Comparison of ENCODE assay signal across 28 cellular contexts in the genomic region with DNA sequence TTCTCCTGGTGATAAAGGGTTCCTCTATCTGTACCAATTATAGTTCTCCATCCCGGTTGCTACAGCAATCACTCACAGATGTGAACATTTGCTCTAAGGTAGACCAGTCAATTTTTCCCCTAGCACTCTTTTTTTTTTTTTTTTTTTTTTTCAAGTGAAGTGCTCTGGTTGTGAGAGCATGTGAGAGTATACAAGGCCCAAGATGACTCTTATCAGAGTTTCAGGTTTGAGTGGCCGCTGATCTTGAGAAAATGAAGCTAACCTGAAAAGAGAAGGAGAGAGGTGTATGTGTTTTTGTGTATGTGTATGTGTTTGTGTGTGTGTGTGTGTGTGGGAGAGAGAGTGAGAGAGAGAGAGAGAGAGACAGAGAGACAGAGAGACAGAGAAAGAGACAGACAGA. TPM values are rescaled to one million over a fixed set of nuclear protein-coding genes. Genes with fewer than 3 reads are reported as not detected.
DNase-seq lines count a peak whose midpoint lies in the region; ATAC-seq, FAIRE-seq and TF ChIP-seq lines count a peak whose summit lies in the region.
"Had no signal": no experiment of that assay in that cellular context is flagged by ENCODE, and none has a peak within 500 bp of the region (broad histone marks: within the 10 kb centered on the region; RNA-seq: fewer than 3 reads in every experiment).

No MANE protein-coding gene starts in this region.

- H4K8ac ChIP-seq in H9 (replicated peaks; ENCODE audit: insufficient read length, low read depth, low read length) = no peak overlapping the region

- no peak overlapping the region for H2AFZ ChIP-seq in H9 (ENCODE audit: low read length)
- H2AFZ ChIP-seq: PC-9 had no signal

- no peak overlapping the region for H3K23ac ChIP-seq in H9 (ENCODE audit: insufficient read length, low read depth, low read length)

- no peak overlapping the region for H3K4me3 Mint-ChIP-seq in H9
- H3K4me3 Mint-ChIP-seq in stimulated activated memory B cell treated with anti-CD40 and anti-IgM and Interleukin-4, amounts not matched to agents 10 μg/mL and 1 μg/mL and 100 μg/mL, for 72 hours = no peak overlapping the region
- H3K4me3 Mint-ChIP-seq: CD4-positive, alpha-beta memory T cell had no signal

- H3K27ac Mint-ChIP-seq in H9 = peak overlapping the region in 2 of 3 experiments; percentile 13 to 31; a peak in 3 of 7 replicates
- no peak overlapping the region for H3K27ac Mint-ChIP-seq in stimulated activated memory B cell treated with anti-CD40 and anti-IgM and Interleukin-4, amounts not matched to agents 10 μg/mL and 1 μg/mL and 100 μg/mL, for 72 hours
- H3K27ac Mint-ChIP-seq: CD4-positive, alpha-beta memory T cell had no signal

- no peak overlapping the region for H4K91ac ChIP-seq in H9 (ENCODE audit: insufficient read length, low read depth, low read length)

- H2BK120ac ChIP-seq in H9 (ENCODE audit: low read depth, low read length, poor library complexity, severe bottlenecking) = no peak overlapping the region

- no peak overlapping the region for H3K9ac ChIP-seq in H9 (ENCODE audit: extremely low read depth, insufficient read length, low read length)

- H4K5ac ChIP-seq in H9 (ENCODE audit: insufficient read length, low read depth, low read length) = no peak overlapping the region

- no peak overlapping the region for H3K56ac ChIP-seq in H9 (ENCODE audit: insufficient read length, low read depth, low read length)

- ATAC-seq in GM18870 (IDR thresholded peaks at IDR 0.05; ENCODE audit: unreplicated experiment) (peak; percentile 52), left lung (peak; percentile 62)
- no peak for ATAC-seq in stimulated activated memory B cell treated with anti-CD40 and anti-IgM and Interleukin-4, amounts not matched to agents 10 μg/mL and 1 μg/mL and 100 μg/mL, for 72 hours
- ATAC-seq: Right ventricle myocardium inferior had no signal

- peaks cover 3 to 5% of the 10 kb centered on the region in 2 experiments; a peak in 3 of 4 replicates for H3K4me1 Mint-ChIP-seq in H9
- no peaks in the 10 kb centered on the region for H3K4me1 Mint-ChIP-seq in stimulated activated memory B cell treated with anti-CD40 and anti-IgM and Interleukin-4, amounts not matched to agents 10 μg/mL and 1 μg/mL and 100 μg/mL, for 72 hours
- H3K4me1 Mint-ChIP-seq: CD4-positive, alpha-beta memory T cell had no signal

- H3K4me3 ChIP-seq in left lung (no peak overlapping the region), small intestine (ENCODE audit: low read depth in 1 of 2, low read length in 2 of 2) (no peak overlapping the region)
- H3K4me3 ChIP-seq: PC-9, SJSA1 had no signal

- DNase-seq in H9 = no peak
- DNase-seq in left lung = no peak
- DNase-seq in small intestine = no peak
- DNase-seq in activated gamma-delta T cell (lab: John Stamatoyannopoulos, UW) = no peak
- DNase-seq in SHP77 treated with DMSO at 0.1 percent for 48 hours (lab: John Stamatoyannopoulos, UW) = no peak
- DNase-seq: C1 segment of cervical spinal cord; CD4-positive, alpha-beta memory T cell; COR-L47; Kasumi-1; NCI-H1092 treated with DMSO at 0.1 percent for 48 hours; NCI-H1436; NCI-H187; NCI-H2081 treated with DMSO at 0.1 percent for 48 hours; NCI-H524; NCI-H82; PC-9 had no signal

- no peak overlapping the region for H3K14ac ChIP-seq in H9 (ENCODE audit: insufficient read depth, low read length)

- H3K9me3 Mint-ChIP-seq in H9 = no peaks in the 10 kb centered on the region
- H3K9me3 Mint-ChIP-seq in stimulated activated memory B cell treated with anti-CD40 and anti-IgM and Interleukin-4, amounts not matched to agents 10 μg/mL and 1 μg/mL and 100 μg/mL, for 72 hours = peaks cover 3% of the 10 kb centered on the region

- no peak overlapping the region for H2BK15ac ChIP-seq in H9 (ENCODE audit: low read depth, low read length)

- no peaks in the 10 kb centered on the region for H3K4me1 ChIP-seq in H9 (ENCODE audit: insufficient read depth, low read length)
- no peaks in the 10 kb centered on the region for H3K4me1 ChIP-seq in left lung
- no peaks in the 10 kb centered on the region for H3K4me1 ChIP-seq in small intestine (ENCODE audit: control insufficient read depth in 2 of 2, insufficient read depth in 1 of 2, low read depth in 1 of 2, low read length in 1 of 2)
- H3K4me1 ChIP-seq: SJSA1 had no signal

- no peak overlapping the region for H3T11ph ChIP-seq in H9 (ENCODE audit: low read length)

- H3K27me3 ChIP-seq in H9 (ENCODE audit: insufficient read depth, low read length) (no peaks in the 10 kb centered on the region), left lung (no peaks in the 10 kb centered on the region), small intestine (ENCODE audit: control insufficient read depth in 2 of 2, insufficient read depth in 2 of 2, low read length in 2 of 2) (no peaks in the 10 kb centered on the region)
- H3K27me3 ChIP-seq: SJSA1 had no signal

- no peak overlapping the region for H2BK20ac ChIP-seq in H9 (ENCODE audit: low read depth, low read length, poor library complexity, severe bottlenecking)

- no peak overlapping the region for H3K4ac ChIP-seq in H9 (ENCODE audit: low read depth, low read length)

- H2BK12ac ChIP-seq in H9 (ENCODE audit: insufficient read length, low read depth, low read length) = no peak overlapping the region

- H3K27me3 Mint-ChIP-seq in H9 (ENCODE audit: low read depth) = no peaks in the 10 kb centered on the region
- no peaks in the 10 kb centered on the region for H3K27me3 Mint-ChIP-seq in stimulated activated memory B cell treated with anti-CD40 and anti-IgM and Interleukin-4, amounts not matched to agents 10 μg/mL and 1 μg/mL and 100 μg/mL, for 72 hours

- H3K4me2 ChIP-seq in H9 (ENCODE audit: insufficient read depth, insufficient read length, low read length) = no peak overlapping the region
- H3K4me2 ChIP-seq: PC-9 had no signal

- H3K9me3 ChIP-seq in H9 (ENCODE audit: control insufficient read depth, low read depth, low read length) (no peaks in the 10 kb centered on the region), left lung (peaks cover 0 to 4% of the 10 kb centered on the region in 2 donors), small intestine (ENCODE audit: control insufficient read depth, low read depth) (no peaks in the 10 kb centered on the region)
- H3K9me3 ChIP-seq: SJSA1 had no signal

- H3K79me1 ChIP-seq in H9 (ENCODE audit: insufficient read depth, low read depth, low read length, poor library complexity, severe bottlenecking) = no peaks in the 10 kb centered on the region

- H3K79me2 ChIP-seq in H9 (ENCODE audit: insufficient read depth, low read length) = no peaks in the 10 kb centered on the region

- H3K23me2 ChIP-seq in H9 (ENCODE audit: insufficient read length, low read depth, low read length, poor library complexity, severe bottlenecking) = no peaks in the 10 kb centered on the region

- no peak overlapping the region for H2BK5ac ChIP-seq in H9 (ENCODE audit: insufficient read length, low read length)

- H3K27ac ChIP-seq in H9 (ENCODE audit: insufficient read length, low read depth, low read length) (no peak overlapping the region), left lung (no peak overlapping the region), small intestine (ENCODE audit: low read depth in 1 of 2, low read length in 1 of 2) (no peak overlapping the region)
- H3K27ac ChIP-seq: PC-9, SJSA1 had no signal

- TF ChIP-seq CTCF in H9 (conservative IDR thresholded peaks at IDR 0.05) (no peak), left lung (IDR thresholded peaks at IDR 0.05) (no peak)

- FAIRE-seq in small intestine (lab: Jason Lieb, UNC) = no peak
- FAIRE-seq: G401.6, GM12891, H1 had no signal

- no peak overlapping the region for H2AK5ac ChIP-seq in H9 (ENCODE audit: insufficient read length, low read length)

- WGBS in H9 (ENCODE audit: extremely low coverage, insufficient read length, low lambda C conversion rate) = no CpG with 5 or more reads among the region's 2 CpGs
- 57 to 68% (median 65%) methylated on average over 2 of the region's 2 CpGs for whole genome bisulfite sequencing in small intestine, 3 donors

- H3K36me3 ChIP-seq in left lung (no peaks in the 10 kb centered on the region), small intestine (ENCODE audit: control insufficient read depth in 2 of 2, insufficient read depth in 2 of 2, low read length in 2 of 2) (no peaks in the 10 kb centered on the region)
- H3K36me3 ChIP-seq: SJSA1 had no signal

- intact Hi-C loops in left lung (cut with DNase I) = no loop called here

- no peak overlapping the region for H3K18ac ChIP-seq in H9 (ENCODE audit: insufficient read length, low read depth, low read length)

- H3K36me3 Mint-ChIP-seq in H9 (ENCODE audit: insufficient read depth in 1 of 3, low read depth in 3 of 3) = no peaks in the 10 kb centered on the region
- H3K36me3 Mint-ChIP-seq in stimulated activated memory B cell treated with anti-CD40 and anti-IgM and Interleukin-4, amounts not matched to agents 10 μg/mL and 1 μg/mL and 100 μg/mL, for 72 hours = no peaks in the 10 kb centered on the region
- H3K36me3 Mint-ChIP-seq: CD4-positive, alpha-beta memory T cell had no signal

- H4K20me1 ChIP-seq in H9 (ENCODE audit: control insufficient read depth, insufficient read depth, insufficient read length) = no peaks in the 10 kb centered on the region

RNA-seq across cellular contexts. Expression of gene OTOL1, which starts 44.4 kb away (rescaled TPM):
- total RNA-seq in H9 (2021) = not detected in 2 replicates
- not detected for total RNA-seq in left lung
- not detected for polyA plus RNA-seq in small intestine
- total RNA-seq: A673; CD4-positive, alpha-beta memory T cell; H1; HT-29; M059J; PC-9; Right ventricle myocardium inferior; RPMI7951; SJSA1; T-helper 2 cell treated with Interferon-gamma antibody and Interleukin-4, amounts not matched to agents 100 ng/mL and 5 ng/mL, for 36 hours had no signal
- polyA plus RNA-seq: CD4-positive, alpha-beta memory T cell; H1 had no signal
